In genomic region chr7:44971991-44972441, GRCh38 we compare ENCODE assay signal across 1 cellular context.
TF ChIP-seq lines count a peak whose summit lies in the region.

No MANE protein-coding gene starts in this region.

TF ChIP-seq in HepG2, 621 proteins besides CTCF, POLR2A, EP300 and RAD21 (continued from another document and continues in another):
- TF ChIP-seq ZNF639 (CRISPR knock-in tag; conservative IDR thresholded peaks at IDR 0.05) (no peak), ZNF749 (CRISPR knock-in tag; IDR thresholded peaks at IDR 0.05; ENCODE audit: borderline replicate concordance) (no peak), ZBTB40 (IDR thresholded peaks at IDR 0.05) (no peak), ZBTB40 (CRISPR knock-in tag; IDR thresholded peaks at IDR 0.05) (no peak), MEIS1 (CRISPR knock-in tag; IDR thresholded peaks at IDR 0.05; ENCODE audit: borderline replicate concordance) (no peak), JUND (CRISPR knock-in tag; IDR thresholded peaks at IDR 0.05) (no peak), HDAC6 (IDR thresholded peaks at IDR 0.05; ENCODE audit: low read depth, low read length) (no peak), SPEN (CRISPR knock-in tag; IDR thresholded peaks at IDR 0.05; ENCODE audit: low read depth) (no peak), ERF (CRISPR knock-in tag; IDR thresholded peaks at IDR 0.05) (no peak), JUN (CRISPR knock-in tag; IDR thresholded peaks at IDR 0.05) (no peak), MXD1 (CRISPR knock-in tag; IDR thresholded peaks at IDR 0.05) (no peak), THYN1 (CRISPR knock-in tag; IDR thresholded peaks at IDR 0.05; ENCODE audit: borderline replicate concordance, low read depth) (no peak), JDP2 (CRISPR knock-in tag; IDR thresholded peaks at IDR 0.05; ENCODE audit: borderline replicate concordance) (no peak), THAP8 (CRISPR knock-in tag; IDR thresholded peaks at IDR 0.05; ENCODE audit: borderline replicate concordance) (no peak), ARID3A (IDR thresholded peaks at IDR 0.05; ENCODE audit: low read depth, low read length) (no peak), HOMEZ (CRISPR knock-in tag; IDR thresholded peaks at IDR 0.05; ENCODE audit: low read depth) (no peak), PAX8 (CRISPR knock-in tag; IDR thresholded peaks at IDR 0.05; ENCODE audit: borderline replicate concordance) (no peak), TFAP4 (IDR thresholded peaks at IDR 0.05; ENCODE audit: borderline replicate concordance, low read depth) (peak; percentile 67; the same call in 1 of the 2 replicates), POLR2AphosphoS2 (IDR thresholded peaks at IDR 0.05; ENCODE audit: low read depth, low read length) (no peak), BRF2 (CRISPR knock-in tag; IDR thresholded peaks at IDR 0.05) (no peak), AKNA (CRISPR knock-in tag; IDR thresholded peaks at IDR 0.05; ENCODE audit: borderline replicate concordance) (no peak), ZC3H4 (CRISPR knock-in tag; IDR thresholded peaks at IDR 0.05; ENCODE audit: borderline replicate concordance) (no peak), ATM (IDR thresholded peaks at IDR 0.05; ENCODE audit: borderline replicate concordance) (no peak), ZNF256 (CRISPR knock-in tag; conservative IDR thresholded peaks at IDR 0.05) (no peak), ZNF12 (CRISPR knock-in tag; IDR thresholded peaks at IDR 0.05) (no peak), ZBTB49 (CRISPR knock-in tag; IDR thresholded peaks at IDR 0.05; ENCODE audit: borderline replicate concordance) (no peak), SCMH1 (CRISPR knock-in tag; IDR thresholded peaks at IDR 0.05; ENCODE audit: borderline replicate concordance) (no peak), ZNF225 (CRISPR knock-in tag; IDR thresholded peaks at IDR 0.05) (no peak), SKI (IDR thresholded peaks at IDR 0.05; ENCODE audit: partially characterized antibody) (no peak)
